Comparison of ENCODE assay signal across 8 cellular contexts in the genomic region with DNA sequence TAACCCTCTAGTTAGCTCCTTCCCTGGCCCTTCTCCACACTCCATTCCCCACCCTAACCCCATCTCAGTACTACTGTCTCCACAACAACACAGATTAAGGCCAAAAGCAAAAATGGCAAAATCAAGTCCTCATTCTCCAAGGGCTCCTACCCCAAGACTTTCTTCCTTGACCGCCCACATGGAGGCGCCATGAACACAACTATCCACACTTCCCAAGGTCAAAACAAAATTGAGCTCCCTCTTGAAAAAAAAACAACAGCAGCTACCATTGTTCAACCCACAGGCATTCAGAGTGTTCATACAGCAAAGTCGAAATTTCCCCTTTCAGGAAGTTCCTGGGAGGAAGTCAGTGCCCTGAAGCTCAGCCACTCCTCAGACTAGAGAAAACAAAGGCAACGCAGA. TPM values are rescaled to one million over a fixed set of nuclear protein-coding genes. Genes with fewer than 3 reads are reported as not detected.
DNase-seq lines count a peak whose midpoint lies in the region; ATAC-seq and TF ChIP-seq lines count a peak whose summit lies in the region.

No MANE protein-coding gene starts in this region.

- H3K4me2 ChIP-seq in OCI-LY3 (ENCODE audit: low read length) (no peak overlapping the region; the same call in 1 of the 2 replicates), osteoblast (ENCODE audit: insufficient read depth, low read length) (peak overlapping the region; percentile 64)

- H3K36me3 ChIP-seq in OCI-LY3 (replicated peaks; ENCODE audit: low read depth, low read length) = no peaks in the 10 kb centered on the region
- no peaks in the 10 kb centered on the region for H3K36me3 ChIP-seq in osteoblast (ENCODE audit: insufficient read depth, low read length)

- no peaks in the 10 kb centered on the region for H3K79me2 ChIP-seq in OCI-LY3 (ENCODE audit: low read length)
- H3K79me2 ChIP-seq in osteoblast (ENCODE audit: insufficient read depth, low read length) = peaks cover 76% of the 10 kb centered on the region

- H3K27ac ChIP-seq in OCI-LY3 (ENCODE audit: low read length) (no peak overlapping the region), osteoblast (ENCODE audit: low read depth, low read length) (peak overlapping the region; percentile 41)

- H3K4me1 ChIP-seq in OCI-LY3 (ENCODE audit: low read length) = peaks cover 27% of the 10 kb centered on the region
- H3K4me1 ChIP-seq in osteoblast (ENCODE audit: insufficient read depth, low read length) = peaks cover 39% of the 10 kb centered on the region

- H3K4me3 ChIP-seq in OCI-LY3 (ENCODE audit: low read length) = no peak overlapping the region
- H3K4me3 ChIP-seq in osteoblast (ENCODE audit: insufficient read depth, low read length) = no peak overlapping the region

- H4K20me1 ChIP-seq in OCI-LY3 (ENCODE audit: insufficient read depth, low read length) (no peaks in the 10 kb centered on the region), osteoblast (ENCODE audit: insufficient read depth, low read length) (peaks cover 17% of the 10 kb centered on the region)

- H3K9me3 ChIP-seq in OCI-LY3 (ENCODE audit: insufficient read depth, low read length) (no peaks in the 10 kb centered on the region), osteoblast (ENCODE audit: low read depth, low read length) (no peaks in the 10 kb centered on the region)

- TF ChIP-seq CTCF in OCI-LY3 (IDR thresholded peaks at IDR 0.05; ENCODE audit: low read depth, low read length) (peak; percentile 83), osteoblast (IDR thresholded peaks at IDR 0.05; ENCODE audit: extremely low read depth, low read depth, low read length) (peak; percentile 80)

- peak; percentile 3 to 22 for DNase-seq in activated CD8-positive, alpha-beta memory T cell treated with anti-CD3 and anti-CD28 coated beads for 1 hour (ENCODE audit: extremely low read depth in 1 of 2, low read depth in 1 of 2)
- no peak for DNase-seq in activated CD8-positive, alpha-beta memory T cell treated with anti-CD3 and anti-CD28 coated beads, Interleukin-2, amount 50 U/mL, for 48 hours
- peak; percentile 11 for DNase-seq in activated gamma-delta T cell treated with anti-CD3 and anti-CD28 coated beads, Interleukin-2, amount 50 U/mL, for 16 hours (ENCODE audit: low read depth)
- DNase-seq in foreskin melanocyte (peak; percentile 95), osteoblast (ENCODE audit: insufficient read length, low spot score, missing footprints) (no peak), T1000 (lab: John Stamatoyannopoulos, UW) (no peak)

- H3K9ac ChIP-seq in OCI-LY3 (ENCODE audit: low read length) = no peak overlapping the region

- no peak for ATAC-seq in HG02798 (IDR thresholded peaks at IDR 0.05; ENCODE audit: poor library complexity, unreplicated experiment)

- no peaks in the 10 kb centered on the region for H3K27me3 ChIP-seq in OCI-LY3 (ENCODE audit: low read depth, low read length)
- no peaks in the 10 kb centered on the region for H3K27me3 ChIP-seq in osteoblast (ENCODE audit: insufficient read depth, low read length)

- H2AFZ ChIP-seq in OCI-LY3 (ENCODE audit: low read depth, low read length) = no peak overlapping the region
- H2AFZ ChIP-seq in osteoblast (ENCODE audit: low read length) = no peak overlapping the region

RNA-seq across cellular contexts. Expression of gene GNAQ, which starts 54.4 kb away (rescaled TPM):
- 63.9 and 64.8 TPM in 2 replicates for total RNA-seq in osteoblast

Comparison
In these comparisons a context has a peak if more than half of its experiments do, and no peak if none do; other contexts are left out.
1. DNase-seq: peak in activated CD8-positive, alpha-beta memory T cell treated with anti-CD3 and anti-CD28 coated beads for 1 hour (2 of 2), activated gamma-delta T cell treated with anti-CD3 and anti-CD28 coated beads, Interleukin-2, amount 50 U/mL, for 16 hours (single experiment) and foreskin melanocyte (single experiment); none in activated CD8-positive, alpha-beta memory T cell treated with anti-CD3 and anti-CD28 coated beads, Interleukin-2, amount 50 U/mL, for 48 hours (single experiment), osteoblast (single experiment) and T1000 (single experiment).